Comparison of ENCODE assay signal across 1 cellular context in the genomic region with DNA sequence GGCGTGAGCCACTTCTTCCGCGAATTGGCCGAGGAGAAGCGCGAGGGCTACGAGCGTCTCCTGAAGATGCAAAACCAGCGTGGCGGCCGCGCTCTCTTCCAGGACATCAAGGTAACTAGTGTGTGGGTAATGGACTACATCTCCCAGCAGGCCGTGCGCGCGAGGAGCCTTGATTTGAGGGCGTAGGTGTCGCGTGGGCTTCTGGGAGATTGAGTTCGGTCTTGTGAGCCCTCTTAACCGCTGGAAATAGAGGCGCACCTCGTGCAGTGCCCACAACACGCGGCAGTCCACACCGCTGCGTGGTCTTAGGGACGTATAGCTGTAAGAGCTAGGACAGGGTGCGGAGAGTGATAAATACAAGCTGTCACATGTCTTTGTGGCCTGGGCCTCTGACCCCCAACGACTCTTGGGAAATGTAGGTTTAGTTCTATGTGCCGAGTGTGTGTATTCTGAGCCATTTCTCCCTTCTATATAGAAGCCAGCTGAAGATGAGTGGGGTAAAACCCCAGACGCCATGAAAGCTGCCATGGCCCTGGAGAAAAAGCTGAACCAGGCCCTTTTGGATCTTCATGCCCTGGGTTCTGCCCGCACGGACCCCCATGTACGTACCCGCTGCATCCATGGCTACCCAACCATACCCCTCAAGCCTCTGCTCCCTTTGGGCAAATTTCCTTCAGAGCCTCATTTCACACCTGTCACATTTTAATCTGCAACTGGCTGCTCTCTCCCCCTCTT.
TF ChIP-seq lines count a peak whose summit lies in the region.

No MANE protein-coding gene starts in this region.

TF ChIP-seq in K562, 482 proteins besides CTCF, POLR2A, EP300 and RAD21 (continued from another document and continues in another):
- TF ChIP-seq, protein P1, sequence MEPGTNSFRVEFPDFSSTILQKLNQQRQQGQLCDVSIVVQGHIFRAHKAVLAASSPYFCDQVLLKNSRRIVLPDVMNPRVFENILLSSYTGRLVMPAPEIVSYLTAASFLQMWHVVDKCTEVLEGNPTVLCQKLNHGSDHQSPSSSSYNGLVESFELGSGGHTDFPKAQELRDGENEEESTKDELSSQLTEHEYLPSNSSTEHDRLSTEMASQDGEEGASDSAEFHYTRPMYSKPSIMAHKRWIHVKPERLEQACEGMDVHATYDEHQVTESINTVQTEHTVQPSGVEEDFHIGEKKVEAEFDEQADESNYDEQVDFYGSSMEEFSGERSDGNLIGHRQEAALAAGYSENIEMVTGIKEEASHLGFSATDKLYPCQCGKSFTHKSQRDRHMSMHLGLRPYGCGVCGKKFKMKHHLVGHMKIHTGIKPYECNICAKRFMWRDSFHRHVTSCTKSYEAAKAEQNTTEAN (CRISPR knock-in tag; IDR thresholded peaks at IDR 0.05): no peak
- TF ChIP-seq ZNF449 (CRISPR knock-in tag; IDR thresholded peaks at IDR 0.05) (no peak), HOXB6 (CRISPR knock-in tag; IDR thresholded peaks at IDR 0.05; ENCODE audit: borderline replicate concordance) (no peak), TCF7 (IDR thresholded peaks at IDR 0.05; ENCODE audit: borderline replicate concordance) (no peak), GTF2E2 (tag; IDR thresholded peaks at IDR 0.05) (no peak), ZBTB26 (CRISPR knock-in tag; IDR thresholded peaks at IDR 0.05) (no peak), ELK1 (CRISPR knock-in tag; IDR thresholded peaks at IDR 0.05) (no peak), BRD9 (IDR thresholded peaks at IDR 0.05; ENCODE audit: low read depth, partially characterized antibody) (no peak), FUS (optimal IDR thresholded peaks at IDR 0.05; ENCODE audit: low read depth, low read length) (no peak), ZEB2 (IDR thresholded peaks at IDR 0.05) (no peak), SRSF7 (optimal IDR thresholded peaks at IDR 0.05; ENCODE audit: low read depth, low read length) (no peak), MAFG (tag; conservative IDR thresholded peaks at IDR 0.05) (no peak), ATF3 (IDR thresholded peaks at IDR 0.05) (no peak), ATF3 (CRISPR knock-in tag; conservative IDR thresholded peaks at IDR 0.05) (no peak), TCF3 (CRISPR knock-in tag; IDR thresholded peaks at IDR 0.05) (no peak), RBM39 (optimal IDR thresholded peaks at IDR 0.05; ENCODE audit: low read depth, low read length) (peak; percentile 33), KAT2B (IDR thresholded peaks at IDR 0.05; ENCODE audit: low read depth, low read length) (no peak), KAT8 (IDR thresholded peaks at IDR 0.05; ENCODE audit: low read depth) (no peak), ZFP1 (CRISPR knock-in tag; IDR thresholded peaks at IDR 0.05) (no peak), BDP1 (IDR thresholded peaks at IDR 0.05; ENCODE audit: insufficient read depth, insufficient read length) (no peak), GATAD2A (IDR thresholded peaks at IDR 0.05) (no peak), ZNF740 (CRISPR knock-in tag; IDR thresholded peaks at IDR 0.05) (peak; percentile 47; the same call in 1 of the 2 replicates), ZNF740 (tag; IDR thresholded peaks at IDR 0.05) (no peak), PHF20 (IDR thresholded peaks at IDR 0.05; ENCODE audit: partially characterized antibody) (no peak), ZNF707 (CRISPR knock-in tag; conservative IDR thresholded peaks at IDR 0.05) (no peak), TCF7L2 (IDR thresholded peaks at IDR 0.05; ENCODE audit: low read depth, low read length) (no peak), ZBTB17 (CRISPR knock-in tag; IDR thresholded peaks at IDR 0.05) (peak; percentile 50; the same call in 1 of the 2 replicates), ZNF165 (CRISPR knock-in tag; IDR thresholded peaks at IDR 0.05; ENCODE audit: borderline replicate concordance) (no peak), ELF4 (CRISPR knock-in tag; IDR thresholded peaks at IDR 0.05) (no peak), TGIF2 (CRISPR knock-in tag; IDR thresholded peaks at IDR 0.05) (no peak), GABPB2 (CRISPR knock-in tag; conservative IDR thresholded peaks at IDR 0.05) (peak; percentile 12; the same call in 1 of the 2 replicates), ARNT (IDR thresholded peaks at IDR 0.05) (no peak), EZH2 (IDR thresholded peaks at IDR 0.05; ENCODE audit: borderline replicate concordance, low read depth, low read length) (no peak), NRF1 (conservative IDR thresholded peaks at IDR 0.05 in 1 of 2, IDR thresholded peaks at IDR 0.05 in 1 of 2) (no peak), ZNF354B (CRISPR knock-in tag; IDR thresholded peaks at IDR 0.05) (no peak), PRMT5 (CRISPR knock-in tag; IDR thresholded peaks at IDR 0.05) (no peak), TRIM24 (IDR thresholded peaks at IDR 0.05) (no peak), JUNB (CRISPR knock-in tag; conservative IDR thresholded peaks at IDR 0.05) (no peak), SRSF3 (IDR thresholded peaks at IDR 0.05; ENCODE audit: insufficient read depth, low read length) (no peak), ZNF134 (CRISPR knock-in tag; conservative IDR thresholded peaks at IDR 0.05) (no peak), ZNF507 (tag; conservative IDR thresholded peaks at IDR 0.05) (no peak), CAMTA2 (CRISPR knock-in tag; conservative IDR thresholded peaks at IDR 0.05) (no peak), PRPF4 (IDR thresholded peaks at IDR 0.05; ENCODE audit: insufficient read depth, low read depth, low read length, poor library complexity, severe bottlenecking) (peak; percentile 11)
- TF ChIP-seq, protein P2, sequence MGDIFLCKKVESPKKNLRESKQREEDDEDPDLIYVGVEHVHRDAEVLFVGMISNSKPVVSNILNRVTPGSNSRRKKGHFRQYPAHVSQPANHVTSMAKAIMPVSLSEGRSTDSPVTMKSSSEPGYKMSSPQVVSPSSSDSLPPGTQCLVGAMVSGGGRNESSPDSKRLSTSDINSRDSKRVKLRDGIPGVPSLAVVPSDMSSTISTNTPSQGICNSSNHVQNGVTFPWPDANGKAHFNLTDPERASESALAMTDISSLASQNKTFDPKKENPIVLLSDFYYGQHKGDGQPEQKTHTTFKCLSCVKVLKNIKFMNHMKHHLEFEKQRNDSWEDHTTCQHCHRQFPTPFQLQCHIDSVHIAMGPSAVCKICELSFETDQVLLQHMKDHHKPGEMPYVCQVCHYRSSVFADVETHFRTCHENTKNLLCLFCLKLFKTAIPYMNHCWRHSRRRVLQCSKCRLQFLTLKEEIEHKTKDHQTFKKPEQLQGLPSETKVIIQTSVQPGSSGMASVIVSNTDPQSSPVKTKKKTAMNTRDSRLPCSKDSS (IDR thresholded peaks at IDR 0.05; ENCODE audit: low read depth, partially characterized antibody): no peak
- TF ChIP-seq, protein P3, sequence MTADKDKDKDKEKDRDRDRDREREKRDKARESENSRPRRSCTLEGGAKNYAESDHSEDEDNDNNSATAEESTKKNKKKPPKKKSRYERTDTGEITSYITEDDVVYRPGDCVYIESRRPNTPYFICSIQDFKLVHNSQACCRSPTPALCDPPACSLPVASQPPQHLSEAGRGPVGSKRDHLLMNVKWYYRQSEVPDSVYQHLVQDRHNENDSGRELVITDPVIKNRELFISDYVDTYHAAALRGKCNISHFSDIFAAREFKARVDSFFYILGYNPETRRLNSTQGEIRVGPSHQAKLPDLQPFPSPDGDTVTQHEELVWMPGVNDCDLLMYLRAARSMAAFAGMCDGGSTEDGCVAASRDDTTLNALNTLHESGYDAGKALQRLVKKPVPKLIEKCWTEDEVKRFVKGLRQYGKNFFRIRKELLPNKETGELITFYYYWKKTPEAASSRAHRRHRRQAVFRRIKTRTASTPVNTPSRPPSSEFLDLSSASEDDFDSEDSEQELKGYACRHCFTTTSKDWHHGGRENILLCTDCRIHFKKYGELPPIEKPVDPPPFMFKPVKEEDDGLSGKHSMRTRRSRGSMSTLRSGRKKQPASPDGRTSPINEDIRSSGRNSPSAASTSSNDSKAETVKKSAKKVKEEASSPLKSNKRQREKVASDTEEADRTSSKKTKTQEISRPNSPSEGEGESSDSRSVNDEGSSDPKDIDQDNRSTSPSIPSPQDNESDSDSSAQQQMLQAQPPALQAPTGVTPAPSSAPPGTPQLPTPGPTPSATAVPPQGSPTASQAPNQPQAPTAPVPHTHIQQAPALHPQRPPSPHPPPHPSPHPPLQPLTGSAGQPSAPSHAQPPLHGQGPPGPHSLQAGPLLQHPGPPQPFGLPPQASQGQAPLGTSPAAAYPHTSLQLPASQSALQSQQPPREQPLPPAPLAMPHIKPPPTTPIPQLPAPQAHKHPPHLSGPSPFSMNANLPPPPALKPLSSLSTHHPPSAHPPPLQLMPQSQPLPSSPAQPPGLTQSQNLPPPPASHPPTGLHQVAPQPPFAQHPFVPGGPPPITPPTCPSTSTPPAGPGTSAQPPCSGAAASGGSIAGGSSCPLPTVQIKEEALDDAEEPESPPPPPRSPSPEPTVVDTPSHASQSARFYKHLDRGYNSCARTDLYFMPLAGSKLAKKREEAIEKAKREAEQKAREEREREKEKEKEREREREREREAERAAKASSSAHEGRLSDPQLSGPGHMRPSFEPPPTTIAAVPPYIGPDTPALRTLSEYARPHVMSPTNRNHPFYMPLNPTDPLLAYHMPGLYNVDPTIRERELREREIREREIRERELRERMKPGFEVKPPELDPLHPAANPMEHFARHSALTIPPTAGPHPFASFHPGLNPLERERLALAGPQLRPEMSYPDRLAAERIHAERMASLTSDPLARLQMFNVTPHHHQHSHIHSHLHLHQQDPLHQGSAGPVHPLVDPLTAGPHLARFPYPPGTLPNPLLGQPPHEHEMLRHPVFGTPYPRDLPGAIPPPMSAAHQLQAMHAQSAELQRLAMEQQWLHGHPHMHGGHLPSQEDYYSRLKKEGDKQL (CRISPR knock-in tag; IDR thresholded peaks at IDR 0.05; ENCODE audit: borderline replicate concordance): no peak
- TF ChIP-seq, protein P4, sequence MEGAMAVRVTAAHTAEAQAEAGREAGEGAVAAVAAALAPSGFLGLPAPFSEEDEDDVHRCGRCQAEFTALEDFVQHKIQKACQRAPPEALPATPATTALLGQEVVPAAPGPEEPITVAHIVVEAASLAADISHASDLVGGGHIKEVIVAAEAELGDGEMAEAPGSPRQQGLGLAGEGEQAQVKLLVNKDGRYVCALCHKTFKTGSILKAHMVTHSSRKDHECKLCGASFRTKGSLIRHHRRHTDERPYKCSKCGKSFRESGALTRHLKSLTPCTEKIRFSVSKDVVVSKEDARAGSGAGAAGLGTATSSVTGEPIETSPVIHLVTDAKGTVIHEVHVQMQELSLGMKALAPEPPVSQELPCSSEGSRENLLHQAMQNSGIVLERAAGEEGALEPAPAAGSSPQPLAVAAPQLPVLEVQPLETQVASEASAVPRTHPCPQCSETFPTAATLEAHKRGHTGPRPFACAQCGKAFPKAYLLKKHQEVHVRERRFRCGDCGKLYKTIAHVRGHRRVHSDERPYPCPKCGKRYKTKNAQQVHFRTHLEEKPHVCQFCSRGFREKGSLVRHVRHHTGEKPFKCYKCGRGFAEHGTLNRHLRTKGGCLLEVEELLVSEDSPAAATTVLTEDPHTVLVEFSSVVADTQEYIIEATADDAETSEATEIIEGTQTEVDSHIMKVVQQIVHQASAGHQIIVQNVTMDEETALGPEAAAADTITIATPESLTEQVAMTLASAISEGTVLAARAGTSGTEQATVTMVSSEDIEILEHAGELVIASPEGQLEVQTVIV (CRISPR knock-in tag; IDR thresholded peaks at IDR 0.05; ENCODE audit: borderline replicate concordance): no peak
- TF ChIP-seq, protein P5, sequence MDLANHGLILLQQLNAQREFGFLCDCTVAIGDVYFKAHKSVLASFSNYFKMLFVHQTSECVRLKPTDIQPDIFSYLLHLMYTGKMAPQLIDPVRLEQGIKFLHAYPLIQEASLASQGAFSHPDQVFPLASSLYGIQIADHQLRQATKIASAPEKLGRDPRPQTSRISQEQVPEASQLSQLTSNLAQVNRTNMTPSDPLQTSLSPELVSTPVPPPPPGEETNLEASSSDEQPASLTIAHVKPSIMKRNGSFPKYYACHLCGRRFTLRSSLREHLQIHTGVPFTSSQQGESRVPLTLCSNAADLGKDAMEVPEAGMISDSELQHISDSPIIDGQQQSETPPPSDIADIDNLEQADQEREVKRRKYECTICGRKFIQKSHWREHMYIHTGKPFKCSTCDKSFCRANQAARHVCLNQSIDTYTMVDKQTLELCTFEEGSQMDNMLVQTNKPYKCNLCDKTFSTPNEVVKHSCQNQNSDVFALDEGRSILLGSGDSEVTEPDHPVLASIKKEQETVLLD (IDR thresholded peaks at IDR 0.05): no peak
